9 cellular contexts compared by ENCODE assay signal in genomic region chr13:94602467-94602866, GRCh38. TPM values are rescaled to one million over a fixed set of nuclear protein-coding genes. Genes with fewer than 3 reads are reported as not detected.
A peak's percentile ranks its signal among the peaks of the same experiment; 100 is the strongest.
DNase-seq lines count a peak whose midpoint lies in the region; ATAC-seq, FAIRE-seq and TF ChIP-seq lines count a peak whose summit lies in the region.
"Had no signal": no experiment of that assay in that cellular context is flagged by ENCODE, and none has a peak within 500 bp of the region (broad histone marks: within the 10 kb centered on the region; RNA-seq: fewer than 3 reads in every experiment).

No MANE protein-coding gene starts in this region.

- TF ChIP-seq EP300 in HepG2 (IDR thresholded peaks at IDR 0.05; ENCODE audit: low read depth in 2 of 2, low read length in 2 of 2) (no peak), HepG2 (CRISPR knock-in tag; IDR thresholded peaks at IDR 0.05; ENCODE audit: borderline replicate concordance) (no peak), tibial nerve (IDR thresholded peaks at IDR 0.05) (no peak)

- peak overlapping the region; percentile 89 for H3K27ac Mint-ChIP-seq in activated T-cell treated with anti-CD3 and anti-CD28 coated beads, Interleukin-2, amount 50 U/mL, for 24 hours
- peak overlapping the region; percentile 57 to 85 for H3K27ac Mint-ChIP-seq in activated naive CD4-positive, alpha-beta T cell treated with anti-CD3 and anti-CD28 coated beads, Interleukin-2, amount 50 U/mL, for 72 hours

- in situ Hi-C loops in HepG2 (cut with HindIII; ENCODE audit: extremely low pct_ligation_motif_present, low pct_unique_long_range_greater_than_20kb): no loop called here

- peak overlapping the region; percentile 66 for H3K4me2 ChIP-seq in HepG2 (ENCODE audit: low read depth, low read length)

- H3K27me3 ChIP-seq in HepG2 (ENCODE audit: control insufficient read depth in 1 of 2, insufficient read depth in 2 of 2, low read length in 2 of 2) (peaks cover 0 to 4% of the 10 kb centered on the region in 2 experiments; a peak in 2 of 5 replicates), tibial nerve (no peaks in the 10 kb centered on the region)

- H3K27ac ChIP-seq in HepG2 (ENCODE audit: extremely low read length, insufficient read depth, low read length): no peak overlapping the region
- peak overlapping the region; percentile 63 to 93 (median 86) for H3K27ac ChIP-seq in tibial nerve

- no peaks in the 10 kb centered on the region for H3K27me3 Mint-ChIP-seq in activated T-cell treated with anti-CD3 and anti-CD28 coated beads, Interleukin-2, amount 50 U/mL, for 24 hours

- no peak overlapping the region for H2AFZ ChIP-seq in HepG2 (ENCODE audit: low read length)

- no peak for DNase-seq in activated T-cell treated with anti-CD3 and anti-CD28 coated beads, Interleukin-2, amount 50 U/mL, for 24 hours
- DNase-seq in activated T-cell treated with anti-CD3 and anti-CD28 coated beads, Interleukin-2, amount 50 U/mL, for 48 hours: no peak
- no peak for DNase-seq in activated naive CD4-positive, alpha-beta T cell treated with anti-CD3 and anti-CD28 coated beads, Interleukin-2, amount 50 U/mL, for 72 hours (ENCODE audit: low spot score in 2 of 2)
- DNase-seq in HepG2 (ENCODE audit: low spot score) (no peak), tibial nerve (ENCODE audit: low spot score in 2 of 2) (no peak), SW480 (ENCODE audit: low spot score) (no peak)

- no peak for TF ChIP-seq RAD21 in HepG2 (CRISPR knock-in tag; IDR thresholded peaks at IDR 0.05)

- no TSS peak for BruUV-seq in HepG2 (replicated peaks; lab: Mats Ljungman, UMichigan)

- POLR2A ChIA-PET in HepG2 (lab: Yijun Ruan, JAX): no interaction called here

- TF ChIP-seq POLR2A in HepG2 (IDR thresholded peaks at IDR 0.05; ENCODE audit: insufficient read depth in 1 of 2, low read depth in 2 of 2, low read length in 2 of 2) (no peak), tibial nerve (IDR thresholded peaks at IDR 0.05) (no peak)

- H3K4me1 Mint-ChIP-seq in activated T-cell treated with anti-CD3 and anti-CD28 coated beads, Interleukin-2, amount 50 U/mL, for 24 hours (ENCODE audit: low read depth): peaks cover 35% of the 10 kb centered on the region

- WGBS in HepG2 (ENCODE audit: low lambda C conversion rate): 71% methylated on average over 1 of the region's 1 CpG
- 17 to 29% methylated on average over 1 of the region's 1 CpG for WGBS in tibial nerve, 2 donors

- CTCF ChIA-PET in HepG2 (lab: Yijun Ruan, JAX; ENCODE audit: low intra/inter-chr PET ratio, low total read pairs): no interaction called here

- FAIRE-seq in HepG2 (lab: Jason Lieb, UNC): no peak
- FAIRE-seq: G401.6 had no signal

- no peaks in the 10 kb centered on the region for H3K79me2 ChIP-seq in HepG2 (ENCODE audit: insufficient read depth, low read length)

- intact Hi-C loops in HepG2 (cut with micrococcal nuclease; ENCODE audit: unreplicated experiment): no loop called here

- peak overlapping the region; percentile 88 for H3K4me3 Mint-ChIP-seq in activated T-cell treated with anti-CD3 and anti-CD28 coated beads, Interleukin-2, amount 50 U/mL, for 24 hours

- peaks cover 25% of the 10 kb centered on the region for H3K4me1 ChIP-seq in HepG2 (ENCODE audit: insufficient read depth, low read length)
- H3K4me1 ChIP-seq in tibial nerve: peaks cover 0 to 17% (median 8%) of the 10 kb centered on the region in 4 donors

- no peak overlapping the region for H3K9ac ChIP-seq in HepG2 (ENCODE audit: insufficient read depth, low read depth, low read length)

- no peaks in the 10 kb centered on the region for H4K20me1 ChIP-seq in HepG2 (ENCODE audit: insufficient read depth, low read length)

- no peaks in the 10 kb centered on the region for H3K36me3 ChIP-seq in HepG2 (replicated peaks in 1 of 2; ENCODE audit: control insufficient read depth in 1 of 2, insufficient read depth in 2 of 2, low read length in 2 of 2)
- H3K36me3 ChIP-seq in tibial nerve: peaks cover 0 to 18% (median 0%) of the 10 kb centered on the region in 3 donors

- no peak for ATAC-seq in activated naive CD4-positive, alpha-beta T cell treated with anti-CD3 and anti-CD28 coated beads, Interleukin-2, amount 50 U/mL, for 72 hours
- ATAC-seq in HepG2: no peak
- ATAC-seq in GM21447 (IDR thresholded peaks at IDR 0.05; ENCODE audit: unreplicated experiment): no peak
- ATAC-seq in HG02571 (IDR thresholded peaks at IDR 0.05; ENCODE audit: unreplicated experiment): no peak

- H3K4me3 ChIP-seq in HepG2 (replicated peaks in 1 of 3; ENCODE audit: insufficient read depth in 1 of 3, low read depth in 2 of 3, low read length in 3 of 3) (no peak overlapping the region; a peak in 1 of 6 replicates), tibial nerve (peak overlapping the region; percentile 72 to 99 (median 92))

- H3K9me3 ChIP-seq in HepG2 (ENCODE audit: low read length) (no peaks in the 10 kb centered on the region), tibial nerve (no peaks in the 10 kb centered on the region)

- peaks cover 40% of the 10 kb centered on the region for H3K36me3 Mint-ChIP-seq in activated T-cell treated with anti-CD3 and anti-CD28 coated beads, Interleukin-2, amount 50 U/mL, for 24 hours (ENCODE audit: low read depth)
- peaks cover 21 to 31% of the 10 kb centered on the region in 2 donors for H3K36me3 Mint-ChIP-seq in activated naive CD4-positive, alpha-beta T cell treated with anti-CD3 and anti-CD28 coated beads, Interleukin-2, amount 50 U/mL, for 72 hours

- peaks cover 5% of the 10 kb centered on the region for H3K9me3 Mint-ChIP-seq in activated T-cell treated with anti-CD3 and anti-CD28 coated beads, Interleukin-2, amount 50 U/mL, for 24 hours
- H3K9me3 Mint-ChIP-seq in activated naive CD4-positive, alpha-beta T cell treated with anti-CD3 and anti-CD28 coated beads, Interleukin-2, amount 50 U/mL, for 72 hours: peaks cover 6% of the 10 kb centered on the region in 2 donors

- TF ChIP-seq CTCF in HepG2 (CRISPR knock-in tag; IDR thresholded peaks at IDR 0.05): no peak
- TF ChIP-seq CTCF in tibial nerve (IDR thresholded peaks at IDR 0.05): no peak

TF ChIP-seq in HepG2, 621 proteins besides CTCF, POLR2A, EP300 and RAD21:
- TF ChIP-seq CBX2 (IDR thresholded peaks at IDR 0.05; ENCODE audit: low read depth, low read length) (0 out of 2 replicates have a peak, but pooled peaks have one; percentile 66), CBX2 (CRISPR knock-in tag; IDR thresholded peaks at IDR 0.05; ENCODE audit: low read depth) (no peak), NR2F2 (IDR thresholded peaks at IDR 0.05; ENCODE audit: borderline replicate concordance, low read depth) (no peak)
TF ChIP-seq in HepG2: peak in this region for 1.

RNA-seq across cellular contexts. Expression of gene GPR180, which starts 0.8 kb away (rescaled TPM):
- 1 to 10 TPM; 7.3 to 7.5 TPM for total RNA-seq in activated naive CD4-positive, alpha-beta T cell treated with anti-CD3 and anti-CD28 coated beads, Interleukin-2, amount 50 U/mL, for 72 hours
- not detected in 2 replicates for total RNA-seq in HepG2 (2016; rRNA removed; fragmentation: Illumina TruSeq; extraction: Trizol)
- not detected in 2 replicates for total RNA-seq in HepG2 (2016; cell fraction: cytosol; rRNA removed; fragmentation: Illumina TruSeq; extraction: Trizol; ENCODE audit: low read depth)
- total RNA-seq in HepG2 (2016; cell fraction: insoluble cytoplasmic fraction; rRNA removed; fragmentation: Illumina TruSeq; extraction: Trizol): under 0.01 TPM in 1 of 2 replicates, not detected in the other
- total RNA-seq in HepG2 (2016; cell fraction: membrane; rRNA removed; fragmentation: Illumina TruSeq; extraction: Trizol): 0.03 TPM in 2 replicates
- not detected in 2 replicates for total RNA-seq in HepG2 (2016; cell fraction: nucleus; rRNA removed; fragmentation: Illumina TruSeq; extraction: Trizol)
- not detected in 2 replicates for polyA plus RNA-seq in HepG2 (2011; rRNA removed)
- polyA plus RNA-seq in HepG2 (2011; cell fraction: cytosol; rRNA removed): not detected in 2 replicates
- not detected in 2 replicates for polyA plus RNA-seq in HepG2 (2011; cell fraction: nucleus; rRNA removed)
- polyA plus RNA-seq in HepG2 (2012): 0.01 TPM in 2 replicates
- not detected in 2 replicates for polyA plus RNA-seq in HepG2 (2016; cell fraction: cytosol; fragmentation: Illumina TruSeq; extraction: Trizol; ENCODE audit: low read depth)
- not detected in 2 replicates for polyA plus RNA-seq in HepG2 (2016; cell fraction: insoluble cytoplasmic fraction; fragmentation: Illumina TruSeq; extraction: Trizol; ENCODE audit: low read depth)
- polyA plus RNA-seq in HepG2 (2016; cell fraction: membrane; fragmentation: Illumina TruSeq; extraction: Trizol; ENCODE audit: low read depth): not detected in 2 replicates
- polyA plus RNA-seq in HepG2 (2016; cell fraction: nucleus; fragmentation: Illumina TruSeq; extraction: Trizol; ENCODE audit: insufficient read depth, low read depth): not detected in 2 replicates
- 4.1 TPM in 1 of 2 replicates, not detected in the other for polyA minus RNA-seq in HepG2 (2011; rRNA and poly(A)+ RNA removed; ENCODE audit: low replicate concordance)
- not detected in 2 replicates for polyA minus RNA-seq in HepG2 (2011; cell fraction: cytosol; rRNA and poly(A)+ RNA removed)
- under 0.01 TPM in 1 of 2 replicates, not detected in the other for polyA minus RNA-seq in HepG2 (2011; cell fraction: nucleus; rRNA and poly(A)+ RNA removed)
- total RNA-seq in tibial nerve: 1 to 10 TPM; 2.9 to 9.0 (median 5.2) TPM

RNA-seq across cellular contexts. Expression of gene TGDS, which starts 6.5 kb away (rescaled TPM):
- total RNA-seq in activated naive CD4-positive, alpha-beta T cell treated with anti-CD3 and anti-CD28 coated beads, Interleukin-2, amount 50 U/mL, for 72 hours: 10 to 100 TPM; 22.9 to 23.7 TPM
- total RNA-seq in HepG2 (2016; rRNA removed; fragmentation: Illumina TruSeq; extraction: Trizol) (17.9 and 25.0 TPM in 2 replicates), tibial nerve (10 to 100 TPM; 10.2 to 14.2 (median 12.3) TPM)
- 3.1 and 3.5 TPM in 2 replicates for total RNA-seq in HepG2 (2016; cell fraction: cytosol; rRNA removed; fragmentation: Illumina TruSeq; extraction: Trizol; ENCODE audit: low read depth)
- 18.9 and 24.5 TPM in 2 replicates for total RNA-seq in HepG2 (2016; cell fraction: insoluble cytoplasmic fraction; rRNA removed; fragmentation: Illumina TruSeq; extraction: Trizol)
- 9.0 and 9.3 TPM in 2 replicates for total RNA-seq in HepG2 (2016; cell fraction: membrane; rRNA removed; fragmentation: Illumina TruSeq; extraction: Trizol)
- total RNA-seq in HepG2 (2016; cell fraction: nucleus; rRNA removed; fragmentation: Illumina TruSeq; extraction: Trizol): 15.1 and 17.3 TPM in 2 replicates
- 11.8 and 15.5 TPM in 2 replicates for polyA plus RNA-seq in HepG2 (2011; rRNA removed)
- polyA plus RNA-seq in HepG2 (2011; cell fraction: cytosol; rRNA removed): 6.1 and 9.6 TPM in 2 replicates
- 5.9 and 6.6 TPM in 2 replicates for polyA plus RNA-seq in HepG2 (2011; cell fraction: nucleus; rRNA removed)
- polyA plus RNA-seq in HepG2 (2012): 8.9 and 12.5 TPM in 2 replicates
- 1.9 and 2.0 TPM in 2 replicates for polyA plus RNA-seq in HepG2 (2016; cell fraction: cytosol; fragmentation: Illumina TruSeq; extraction: Trizol; ENCODE audit: low read depth)
- polyA plus RNA-seq in HepG2 (2016; cell fraction: insoluble cytoplasmic fraction; fragmentation: Illumina TruSeq; extraction: Trizol; ENCODE audit: low read depth): 21.1 and 21.3 TPM in 2 replicates
- 5.1 and 5.5 TPM in 2 replicates for polyA plus RNA-seq in HepG2 (2016; cell fraction: membrane; fragmentation: Illumina TruSeq; extraction: Trizol; ENCODE audit: low read depth)
- 20.2 and 23.5 TPM in 2 replicates for polyA plus RNA-seq in HepG2 (2016; cell fraction: nucleus; fragmentation: Illumina TruSeq; extraction: Trizol; ENCODE audit: insufficient read depth, low read depth)
- polyA minus RNA-seq in HepG2 (2011; rRNA and poly(A)+ RNA removed; ENCODE audit: low replicate concordance): 4.5 and 4.8 TPM in 2 replicates
- 7.3 and 8.0 TPM in 2 replicates for polyA minus RNA-seq in HepG2 (2011; cell fraction: cytosol; rRNA and poly(A)+ RNA removed)
- 19.0 and 21.1 TPM in 2 replicates for polyA minus RNA-seq in HepG2 (2011; cell fraction: nucleus; rRNA and poly(A)+ RNA removed)

Comparison
In these comparisons a context has a peak if more than half of its experiments do, and no peak if none do; other contexts are left out.
1. H3K4me3 ChIP-seq: peak in tibial nerve (4 of 4); none in HepG2 (0 of 3).